In genomic region chr5:43514471-43514815, GRCh38 we compare ENCODE assay signal across 8 cellular contexts. TPM values are rescaled to one million over a fixed set of nuclear protein-coding genes. Genes with fewer than 3 reads are reported as not detected.
DNase-seq lines count a peak whose midpoint lies in the region; ATAC-seq and TF ChIP-seq lines count a peak whose summit lies in the region.

No MANE protein-coding gene starts in this region.

- H3K79me2 ChIP-seq in Loucy (ENCODE audit: insufficient read depth, low read length) = peaks cover 39% of the 10 kb centered on the region

- H3K36me3 ChIP-seq in heart right ventricle (no peaks in the 10 kb centered on the region), HAP-1 (replicated peaks) (0 out of 2 replicates have a peak, but pooled peaks cover 4% of the 10 kb centered on the region), Loucy (ENCODE audit: insufficient read depth, low read length) (no peaks in the 10 kb centered on the region), iPS-20b (ENCODE audit: insufficient read depth, low read depth, low read length) (no peaks in the 10 kb centered on the region)

- peak overlapping the region; percentile 85 for H2AFZ ChIP-seq in Loucy (ENCODE audit: low read length)

- H3K27ac ChIP-seq in heart right ventricle (peak overlapping the region in 9 of 10 donors; percentile 79 to 91 (median 89)), iPS-20b (ENCODE audit: low read length) (peak overlapping the region; percentile 91)

- H4K20me1 ChIP-seq in Loucy (ENCODE audit: insufficient read depth, low read length, poor library complexity, severe bottlenecking) = peaks cover 5% of the 10 kb centered on the region

- H3K36me3 Mint-ChIP-seq in activated naive CD8-positive, alpha-beta T cell treated with anti-CD3 and anti-CD28 coated beads, Interleukin-2, amount 50 U/mL, for 24 hours (ENCODE audit: low read depth) = peaks cover 14% of the 10 kb centered on the region

- peak in 5 of 8 donors; percentile 1 to 42 (median 15) for ATAC-seq in heart right ventricle
- ATAC-seq in activated naive CD8-positive, alpha-beta T cell treated with anti-CD3 and anti-CD28 coated beads, Interleukin-2, amount 50 U/mL, for 24 hours = peak; percentile 75

- H3K9ac ChIP-seq in Loucy (ENCODE audit: low read depth, low read length, poor library complexity, severe bottlenecking) (peak overlapping the region; percentile 84), iPS-20b (ENCODE audit: low read depth, low read length) (peak overlapping the region; percentile 97)

- 1% methylated on average over 6 of the region's 6 CpGs for WGBS in heart right ventricle, 2 donors

- H3F3A ChIP-seq in Loucy (ENCODE audit: low read depth) = no peaks in the 10 kb centered on the region

- H3K4me3 ChIP-seq in heart right ventricle = peak overlapping the region; percentile 43 to 81 (median 65)
- peak overlapping the region; percentile 58 for H3K4me3 ChIP-seq in HAP-1
- H3K4me3 ChIP-seq in Loucy (ENCODE audit: low read length, poor library complexity, severe bottlenecking) = peak overlapping the region; percentile 76
- H3K4me3 ChIP-seq in iPS-20b (ENCODE audit: low read length) = peak overlapping the region; percentile 95

- H3K27me3 ChIP-seq in heart right ventricle (no peaks in the 10 kb centered on the region), HAP-1 (ENCODE audit: low read depth) (no peaks in the 10 kb centered on the region), Loucy (ENCODE audit: insufficient read depth, low read length, poor library complexity, severe bottlenecking) (no peaks in the 10 kb centered on the region), iPS-20b (ENCODE audit: insufficient read depth, low read length) (no peaks in the 10 kb centered on the region)

- no peaks in the 10 kb centered on the region for H3K9me3 Mint-ChIP-seq in activated naive CD8-positive, alpha-beta T cell treated with anti-CD3 and anti-CD28 coated beads, Interleukin-2, amount 50 U/mL, for 24 hours

- no peaks in the 10 kb centered on the region for H3K9me2 ChIP-seq in Loucy (replicated peaks; ENCODE audit: low read depth, low read length)

- H3K4me3 Mint-ChIP-seq in activated naive CD8-positive, alpha-beta T cell treated with anti-CD3 and anti-CD28 coated beads, Interleukin-2, amount 50 U/mL, for 24 hours = peak overlapping the region; percentile 91

- no peaks in the 10 kb centered on the region for H3K27me3 Mint-ChIP-seq in activated naive CD8-positive, alpha-beta T cell treated with anti-CD3 and anti-CD28 coated beads, Interleukin-2, amount 50 U/mL, for 24 hours

- TF ChIP-seq CTCF in heart right ventricle (IDR thresholded peaks at IDR 0.05) (no peak), Loucy (conservative IDR thresholded peaks at IDR 0.05; ENCODE audit: low read length) (no peak)

- intact Hi-C loops in heart right ventricle (cut with DNase I) = loop anchor here in 3 of 10 donors (2.0 to 10.0 kb wide), 2 partner anchors 30 to 200 kb away; partner anchors contain the start of gene HMGCS1 (in 1 of the 3)
- intact Hi-C loops in cardiac septum (cut with DNase I) = no loop called here

- in situ Hi-C loops in HAP-1 (cut with MboI; ENCODE audit: low sequenced_read_pairs) = no loop called here

- H3K4me1 ChIP-seq in heart right ventricle (peaks cover 0 to 21% (median 16%) of the 10 kb centered on the region in 9 donors), HAP-1 (peaks cover 18% of the 10 kb centered on the region), Loucy (ENCODE audit: insufficient read depth, low read length, poor library complexity, severe bottlenecking) (peaks cover 26% of the 10 kb centered on the region), iPS-20b (ENCODE audit: insufficient read depth, low read length) (peaks cover 9% of the 10 kb centered on the region; the same call in 1 of the 2 replicates)

- no peak for DNase-seq in heart right ventricle
- no peak for DNase-seq in cardiac septum (ENCODE audit: low spot score)
- DNase-seq in HAP-1 (ENCODE audit: low spot score in 2 of 2) = peak in 1 of 2 experiments; percentile 22
- no peak for DNase-seq in activated naive CD8-positive, alpha-beta T cell treated with anti-CD3 and anti-CD28 coated beads, Interleukin-2, amount 50 U/mL, for 24 hours
- DNase-seq in stimulated activated CD4-positive, alpha-beta T cell treated with anti-CD3 and anti-CD28 coated beads, TNF-alpha, amount 100 ng/mL, for 48 hours (ENCODE audit: low read depth in 3 of 3) = peak in 2 of 3 donors; percentile 18 to 29
- no peak for DNase-seq in cortex of kidney (lab: John Stamatoyannopoulos, UW)

- peak overlapping the region; percentile 95 for H3K27ac Mint-ChIP-seq in activated naive CD8-positive, alpha-beta T cell treated with anti-CD3 and anti-CD28 coated beads, Interleukin-2, amount 50 U/mL, for 24 hours

- H3K4me2 ChIP-seq in Loucy (ENCODE audit: low read depth, low read length, poor library complexity, severe bottlenecking) = peak overlapping the region; percentile 87

- H3K9me3 ChIP-seq in heart right ventricle (no peaks in the 10 kb centered on the region), HAP-1 (no peaks in the 10 kb centered on the region; the same call in 1 of the 2 replicates), Loucy (ENCODE audit: insufficient read depth, low read depth, low read length) (no peaks in the 10 kb centered on the region), iPS-20b (ENCODE audit: insufficient read depth, low read depth, low read length) (no peaks in the 10 kb centered on the region)

- H3K4me1 Mint-ChIP-seq in activated naive CD8-positive, alpha-beta T cell treated with anti-CD3 and anti-CD28 coated beads, Interleukin-2, amount 50 U/mL, for 24 hours = peaks cover 28% of the 10 kb centered on the region

RNA-seq across cellular contexts. Expression of gene C5orf34, which starts 0.5 kb away (rescaled TPM):
- 1 to 10 TPM in 2 of 10 donors, under 1 TPM in 8; 0.22 to 1.6 (median 0.53) TPM for total RNA-seq in heart right ventricle
- polyA plus RNA-seq in heart right ventricle = under 1 TPM; 0.65 to 0.95 TPM
- total RNA-seq in cardiac septum = 0.22 TPM

RNA-seq across cellular contexts. Expression of gene TMEM267, which starts 30.8 kb away (rescaled TPM):
- total RNA-seq in heart right ventricle = 10 to 100 TPM in 1 of 10 donors, 1 to 10 TPM in 9; 4.2 to 10.3 (median 5.6) TPM
- polyA plus RNA-seq in heart right ventricle = 1 to 10 TPM; 5.2 to 9.6 TPM
- total RNA-seq in cardiac septum = 8.7 TPM

RNA-seq across cellular contexts. Expression of gene PAIP1, which starts 42.4 kb away (rescaled TPM):
- total RNA-seq in heart right ventricle (100 to 1,000 TPM; 112 to 162 (median 138) TPM), cardiac septum (118 TPM)
- 10 to 100 TPM; 51.1 to 84.6 TPM for polyA plus RNA-seq in heart right ventricle

Comparison
In these comparisons a context has a peak if more than half of its experiments do, and no peak if none do; other contexts are left out.
1. DNase-seq: peak in stimulated activated CD4-positive, alpha-beta T cell treated with anti-CD3 and anti-CD28 coated beads, TNF-alpha, amount 100 ng/mL, for 48 hours (2 of 3); none in heart right ventricle (0 of 2), cardiac septum (single experiment), activated naive CD8-positive, alpha-beta T cell treated with anti-CD3 and anti-CD28 coated beads, Interleukin-2, amount 50 U/mL, for 24 hours (single experiment) and cortex of kidney (single experiment).
2. Peak in every context shown above with its lines, with median percentiles within 50 percentile points of each other: H3K4me3 ChIP-seq.